Comparison of ENCODE assay signal across 15 cellular contexts in the genomic region with DNA sequence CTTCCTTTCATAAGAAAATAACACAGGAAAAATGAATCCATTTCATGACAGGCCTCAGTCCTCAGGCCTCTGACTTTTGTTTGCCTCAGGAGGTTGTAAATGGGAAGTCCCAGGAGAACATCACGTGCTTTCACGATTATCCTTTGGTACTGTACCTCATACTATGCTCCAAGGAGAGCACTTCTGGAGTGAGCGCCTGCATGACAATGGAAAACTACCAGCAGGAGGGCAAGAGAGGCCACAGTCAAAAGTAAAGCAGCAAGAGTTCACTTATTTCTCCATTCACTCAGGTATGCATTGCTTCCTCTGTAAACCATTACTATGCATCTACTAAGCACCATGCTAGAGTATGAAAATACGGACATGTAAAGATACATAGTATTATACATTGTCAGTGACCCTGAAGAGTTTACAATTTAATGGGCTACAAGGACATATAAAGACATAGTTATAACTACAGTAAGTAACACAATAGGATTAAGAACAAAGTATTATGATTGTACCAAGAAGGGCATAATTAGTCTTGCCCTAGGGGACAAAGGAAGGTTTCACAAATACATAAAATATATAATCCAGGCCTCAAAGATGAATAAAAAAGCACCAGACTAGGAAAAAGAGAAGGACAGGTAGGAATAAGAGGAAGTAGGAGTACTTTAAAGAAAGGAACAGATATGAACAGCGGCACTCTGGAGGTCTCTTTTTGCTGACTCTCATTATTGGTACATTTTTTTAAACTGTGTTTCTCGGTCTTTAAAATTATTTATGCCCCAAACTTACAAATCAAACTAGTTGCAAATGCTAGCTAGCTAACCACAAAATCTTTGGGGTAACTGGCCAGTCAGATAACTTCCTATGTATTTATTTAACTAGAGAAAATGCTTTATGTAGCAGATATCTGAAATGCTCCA.
A peak's percentile ranks its signal among the peaks of the same experiment; 100 is the strongest.
DNase-seq lines count a peak whose midpoint lies in the region; ATAC-seq and TF ChIP-seq lines count a peak whose summit lies in the region.
"Had no signal": no experiment of that assay in that cellular context is flagged by ENCODE, and none has a peak within 500 bp of the region (broad histone marks: within the 10 kb centered on the region; RNA-seq: fewer than 3 reads in every experiment).

No MANE protein-coding gene starts in this region.

- H2BK5ac ChIP-seq in H9 (ENCODE audit: insufficient read length, low read length): no peak overlapping the region

- no peak overlapping the region for H4K5ac ChIP-seq in H9 (ENCODE audit: insufficient read length, low read depth, low read length)

- DNase-seq in H9 (peak; percentile 79), NCI-H2107 (lab: John Stamatoyannopoulos, UW) (peak; percentile 63), WTC11 (ENCODE audit: low spot score) (peak; percentile 54), iPS-NIHi11 (ENCODE audit: low spot score) (peak; percentile 44), putamen (ENCODE audit: low spot score) (no peak), NK-92 (lab: John Stamatoyannopoulos, UW; ENCODE audit: unreplicated experiment) (no peak)
- DNase-seq: BE2C; CD8-positive, alpha-beta T cell; NCI-H1694; NCI-H2227 treated with DMSO at 0.1 percent for 48 hours; NCI-H748 treated with DMSO at 0.1 percent for 48 hours; Peyer's patch; SHP77 treated with DMSO at 0.1 percent for 48 hours had no signal

- no peak overlapping the region for H2BK120ac ChIP-seq in H9 (ENCODE audit: low read depth, low read length, poor library complexity, severe bottlenecking)

- H3K9ac ChIP-seq in H9 (ENCODE audit: extremely low read depth, insufficient read length, low read length): no peak overlapping the region

- no peaks in the 10 kb centered on the region for H4K20me1 ChIP-seq in H9 (ENCODE audit: control insufficient read depth, insufficient read depth, insufficient read length)

- H3K4me1 Mint-ChIP-seq in H9 (peaks cover 42 to 43% of the 10 kb centered on the region in 2 experiments), WTC11 (peaks cover 43% of the 10 kb centered on the region)

- H3K36me3 Mint-ChIP-seq in H9 (ENCODE audit: insufficient read depth in 1 of 3, low read depth in 3 of 3) (no peaks in the 10 kb centered on the region; a peak in 1 of 7 replicates), WTC11 (no peaks in the 10 kb centered on the region)
- H3K36me3 Mint-ChIP-seq: CD8-positive, alpha-beta T cell had no signal

- H3K27me3 Mint-ChIP-seq in H9 (ENCODE audit: low read depth): no peaks in the 10 kb centered on the region
- H3K27me3 Mint-ChIP-seq in WTC11 (ENCODE audit: low read depth): no peaks in the 10 kb centered on the region

- no peaks in the 10 kb centered on the region for H3K9me3 ChIP-seq in H9 (ENCODE audit: control insufficient read depth, low read depth, low read length)
- H3K9me3 ChIP-seq: BE2C, Peyer's patch had no signal

- H3K9me3 Mint-ChIP-seq in H9 (no peaks in the 10 kb centered on the region), WTC11 (no peaks in the 10 kb centered on the region)

- H3K14ac ChIP-seq in H9 (ENCODE audit: insufficient read depth, low read length): no peak overlapping the region

- ATAC-seq in WTC11 (peak; percentile 97), GM19351 (IDR thresholded peaks at IDR 0.05; ENCODE audit: unreplicated experiment) (no peak)
- ATAC-seq: CD8-positive, alpha-beta T cell; K562 had no signal

- H2AFZ ChIP-seq in H9 (ENCODE audit: low read length): no peak overlapping the region

- H3K27ac ChIP-seq in H9 (ENCODE audit: insufficient read length, low read depth, low read length): no peak overlapping the region
- H3K27ac ChIP-seq: Peyer's patch had no signal

- CTCF ChIA-PET in WTC11 (lab: Charles Lee): no interaction called here

- no peak overlapping the region for H2BK15ac ChIP-seq in H9 (ENCODE audit: low read depth, low read length)

- no peak overlapping the region for H2BK20ac ChIP-seq in H9 (ENCODE audit: low read depth, low read length, poor library complexity, severe bottlenecking)

- H2BK12ac ChIP-seq in H9 (ENCODE audit: insufficient read length, low read depth, low read length): no peak overlapping the region

- H3K27ac Mint-ChIP-seq in H9: peak overlapping the region; percentile 47 to 98 (median 78)
- peak overlapping the region; percentile 1 for H3K27ac Mint-ChIP-seq in WTC11
- H3K27ac Mint-ChIP-seq: CD8-positive, alpha-beta T cell had no signal

- H3K23ac ChIP-seq in H9 (ENCODE audit: insufficient read length, low read depth, low read length): no peak overlapping the region

- peaks cover 5% of the 10 kb centered on the region; the same call in 1 of the 2 replicates for H3K4me1 ChIP-seq in H9 (ENCODE audit: insufficient read depth, low read length)
- H3K4me1 ChIP-seq: BE2C, Peyer's patch had no signal

- no peaks in the 10 kb centered on the region for H3K27me3 ChIP-seq in H9 (ENCODE audit: insufficient read depth, low read length)
- H3K27me3 ChIP-seq: BE2C, Peyer's patch had no signal

- no peaks in the 10 kb centered on the region for H3K79me2 ChIP-seq in H9 (ENCODE audit: insufficient read depth, low read length)

- TF ChIP-seq CTCF in H9 (conservative IDR thresholded peaks at IDR 0.05) (no peak), WTC11 (IDR thresholded peaks at IDR 0.05) (no peak)

- H3K4me3 Mint-ChIP-seq in H9 (no peak overlapping the region), WTC11 (0 out of 2 replicates have a peak overlapping the region, but pooled peaks have one; percentile 3)
- H3K4me3 Mint-ChIP-seq: CD8-positive, alpha-beta T cell had no signal

- POLR2A ChIA-PET in WTC11 (lab: Charles Lee): no interaction called here

- no peaks in the 10 kb centered on the region for H3K79me1 ChIP-seq in H9 (ENCODE audit: insufficient read depth, low read depth, low read length, poor library complexity, severe bottlenecking)

- H3K4ac ChIP-seq in H9 (ENCODE audit: low read depth, low read length): no peak overlapping the region

- no peak overlapping the region for H3K4me2 ChIP-seq in H9 (ENCODE audit: insufficient read depth, insufficient read length, low read length)

- no peak overlapping the region for H3K56ac ChIP-seq in H9 (ENCODE audit: insufficient read length, low read depth, low read length)

- H4K8ac ChIP-seq in H9 (replicated peaks; ENCODE audit: insufficient read length, low read depth, low read length): no peak overlapping the region

- no peaks in the 10 kb centered on the region for H3K23me2 ChIP-seq in H9 (ENCODE audit: insufficient read length, low read depth, low read length, poor library complexity, severe bottlenecking)

- no peak overlapping the region for H4K91ac ChIP-seq in H9 (ENCODE audit: insufficient read length, low read depth, low read length)

- H3T11ph ChIP-seq in H9 (ENCODE audit: low read length): no peak overlapping the region

- WGBS in H9 (ENCODE audit: extremely low coverage, insufficient read length, low lambda C conversion rate): no CpG with 5 or more reads among the region's 6 CpGs

- H3K18ac ChIP-seq in H9 (ENCODE audit: insufficient read length, low read depth, low read length): no peak overlapping the region

- H2AK5ac ChIP-seq in H9 (ENCODE audit: insufficient read length, low read length): no peak overlapping the region

TF ChIP-seq in WTC11, 78 proteins besides CTCF, POLR2A, EP300 and RAD21 (continues in another document):
- TF ChIP-seq, protein P1, sequence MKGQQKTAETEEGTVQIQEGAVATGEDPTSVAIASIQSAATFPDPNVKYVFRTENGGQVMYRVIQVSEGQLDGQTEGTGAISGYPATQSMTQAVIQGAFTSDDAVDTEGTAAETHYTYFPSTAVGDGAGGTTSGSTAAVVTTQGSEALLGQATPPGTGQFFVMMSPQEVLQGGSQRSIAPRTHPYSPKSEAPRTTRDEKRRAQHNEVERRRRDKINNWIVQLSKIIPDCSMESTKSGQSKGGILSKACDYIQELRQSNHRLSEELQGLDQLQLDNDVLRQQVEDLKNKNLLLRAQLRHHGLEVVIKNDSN (CRISPR knock-in tag; IDR thresholded peaks at IDR 0.05): peak; percentile 84
- TF ChIP-seq RELA (CRISPR knock-in tag; IDR thresholded peaks at IDR 0.05; ENCODE audit: borderline replicate concordance) (no peak), FOXK1 (CRISPR knock-in tag; IDR thresholded peaks at IDR 0.05) (0 out of 2 replicates have a peak, but pooled peaks have one; percentile 28), ZBTB21 (CRISPR knock-in tag; IDR thresholded peaks at IDR 0.05; ENCODE audit: borderline replicate concordance) (0 out of 2 replicates have a peak, but pooled peaks have one; percentile 31), FOXJ3 (CRISPR knock-in tag; IDR thresholded peaks at IDR 0.05; ENCODE audit: borderline replicate concordance) (no peak)
- TF ChIP-seq, protein P2, sequence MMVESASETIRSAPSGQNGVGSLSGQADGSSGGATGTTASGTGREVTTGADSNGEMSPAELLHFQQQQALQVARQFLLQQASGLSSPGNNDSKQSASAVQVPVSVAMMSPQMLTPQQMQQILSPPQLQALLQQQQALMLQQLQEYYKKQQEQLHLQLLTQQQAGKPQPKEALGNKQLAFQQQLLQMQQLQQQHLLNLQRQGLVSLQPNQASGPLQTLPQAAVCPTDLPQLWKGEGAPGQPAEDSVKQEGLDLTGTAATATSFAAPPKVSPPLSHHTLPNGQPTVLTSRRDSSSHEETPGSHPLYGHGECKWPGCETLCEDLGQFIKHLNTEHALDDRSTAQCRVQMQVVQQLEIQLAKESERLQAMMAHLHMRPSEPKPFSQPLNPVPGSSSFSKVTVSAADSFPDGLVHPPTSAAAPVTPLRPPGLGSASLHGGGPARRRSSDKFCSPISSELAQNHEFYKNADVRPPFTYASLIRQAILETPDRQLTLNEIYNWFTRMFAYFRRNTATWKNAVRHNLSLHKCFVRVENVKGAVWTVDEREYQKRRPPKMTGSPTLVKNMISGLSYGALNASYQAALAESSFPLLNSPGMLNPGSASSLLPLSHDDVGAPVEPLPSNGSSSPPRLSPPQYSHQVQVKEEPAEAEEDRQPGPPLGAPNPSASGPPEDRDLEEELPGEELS (CRISPR knock-in tag; IDR thresholded peaks at IDR 0.05): peak; percentile 29; the same call in 1 of the 2 replicates
- TF ChIP-seq, protein P3, sequence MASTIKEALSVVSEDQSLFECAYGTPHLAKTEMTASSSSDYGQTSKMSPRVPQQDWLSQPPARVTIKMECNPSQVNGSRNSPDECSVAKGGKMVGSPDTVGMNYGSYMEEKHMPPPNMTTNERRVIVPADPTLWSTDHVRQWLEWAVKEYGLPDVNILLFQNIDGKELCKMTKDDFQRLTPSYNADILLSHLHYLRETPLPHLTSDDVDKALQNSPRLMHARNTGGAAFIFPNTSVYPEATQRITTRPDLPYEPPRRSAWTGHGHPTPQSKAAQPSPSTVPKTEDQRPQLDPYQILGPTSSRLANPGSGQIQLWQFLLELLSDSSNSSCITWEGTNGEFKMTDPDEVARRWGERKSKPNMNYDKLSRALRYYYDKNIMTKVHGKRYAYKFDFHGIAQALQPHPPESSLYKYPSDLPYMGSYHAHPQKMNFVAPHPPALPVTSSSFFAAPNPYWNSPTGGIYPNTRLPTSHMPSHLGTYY (CRISPR knock-in tag; IDR thresholded peaks at IDR 0.05): 0 out of 2 replicates have a peak, but pooled peaks have one; percentile 58

Comparison
In these comparisons a context has a peak if more than half of its experiments do, and no peak if none do; other contexts are left out.
1. DNase-seq: peak in H9 (single experiment), NCI-H2107 (single experiment), WTC11 (single experiment) and iPS-NIHi11 (single experiment); none in putamen (single experiment) and NK-92 (single experiment).